In genomic region chr16:84658690-84659089, GRCh38 we compare ENCODE assay signal across 18 cellular contexts.
"Had no signal": no experiment of that assay in that cellular context is flagged by ENCODE, and none has a peak within 500 bp of the region (broad histone marks: within the 10 kb centered on the region; RNA-seq: fewer than 3 reads in every experiment).

No MANE protein-coding gene starts in this region.

- ATAC-seq: heart left ventricle; left lung; sciatic nerve; stimulated activated effector memory CD8-positive, alpha-beta T cell treated with anti-CD3 and anti-CD28 coated beads, Interleukin-12 subunit alpha, Interleukin-12 subunit beta, amount 100 ng/mL, for 72 hours had no signal

- H3K9me3 ChIP-seq: heart left ventricle, left lung, uterus had no signal

- H3K36me3 ChIP-seq: uterus had no signal

- FAIRE-seq: keratinocyte, small intestine had no signal

- DNase-seq: activated CD4-positive, alpha-beta T cell treated with anti-CD3 and anti-CD28 coated beads, Interleukin-2, amount 50 U/mL, for 1 hour; activated CD4-positive, CD25-positive, alpha-beta regulatory T cell treated with anti-CD3 and anti-CD28 coated beads, Interleukin-2, amount 50 U/mL, for 72 hours; activated gamma-delta T cell; amygdala; heart left ventricle; left lung; occipital lobe; small intestine; stimulated activated CD4-positive, alpha-beta T cell treated with anti-CD3 and anti-CD28 coated beads, Interleukin-2, amount 100 ng/mL, for 24 hours; T-helper 2 cell; trophoblast cell; uterus had no signal

- H3K27ac ChIP-seq: epithelial cell of prostate, heart left ventricle, left lung, SK-N-MC, uterus, VCaP had no signal

- H3K4me1 ChIP-seq: uterus had no signal

- H3K27me3 ChIP-seq: heart left ventricle, left lung, uterus had no signal

- H3K4me3 ChIP-seq: heart left ventricle, left lung, SK-N-MC, uterus had no signal
